Comparison of ENCODE assay signal across 1 cellular context in the genomic region with DNA sequence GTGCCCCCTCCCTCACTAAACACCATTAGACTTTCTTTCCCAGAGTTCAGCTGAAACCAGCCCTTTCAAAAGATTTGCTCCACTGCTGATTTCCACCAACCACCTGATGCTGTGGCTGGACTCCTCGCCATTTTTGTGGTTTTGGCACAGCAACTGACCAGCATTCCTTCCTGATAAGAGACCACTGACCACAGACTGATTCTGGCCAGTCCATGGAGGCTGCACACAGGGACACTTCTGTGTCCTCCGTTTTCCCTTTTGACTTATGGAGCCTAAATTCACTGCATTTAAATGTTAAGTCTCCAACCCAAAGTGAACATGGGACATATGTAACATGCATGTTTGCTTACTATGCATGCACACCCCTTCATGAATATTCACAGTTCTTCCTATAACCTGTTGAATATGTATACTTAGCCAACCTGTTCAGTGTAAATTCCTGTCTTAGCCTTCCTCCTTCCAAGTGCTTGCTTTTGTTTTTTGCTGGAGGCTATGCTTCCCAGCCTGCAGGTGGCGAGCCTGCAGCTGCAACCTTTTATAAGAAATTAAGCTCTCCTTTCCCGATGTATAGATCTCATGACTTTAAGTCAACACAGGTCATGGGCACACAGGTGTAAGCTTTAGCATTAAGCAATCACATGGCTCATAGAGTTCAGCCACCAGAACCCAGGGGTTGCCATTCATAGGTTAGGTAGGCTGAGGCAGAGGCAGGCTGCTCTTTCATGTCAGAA.
TF ChIP-seq lines count a peak whose summit lies in the region.

No MANE protein-coding gene starts in this region.

TF ChIP-seq in HEK293, 187 proteins besides CTCF, POLR2A, EP300 and RAD21 (continued from another document):
- TF ChIP-seq ZNF16 (tag by site-specific recombination; IDR thresholded peaks at IDR 0.05; ENCODE audit: low read depth): no peak
